In genomic region chr19:55358943-55359908, GRCh38 we compare ENCODE assay signal across 31 cellular contexts. TPM values are rescaled to one million over a fixed set of nuclear protein-coding genes. Genes with fewer than 3 reads are reported as not detected.
DNase-seq lines count a peak whose midpoint lies in the region; ATAC-seq and TF ChIP-seq lines count a peak whose summit lies in the region.
"Had no signal": no experiment of that assay in that cellular context is flagged by ENCODE, and none has a peak within 500 bp of the region (broad histone marks: within the 10 kb centered on the region; RNA-seq: fewer than 3 reads in every experiment).

No MANE protein-coding gene starts in this region.

- intact Hi-C loops in right cardiac atrium (cut with DNase I) (no loop called here), Calu3 (cut with micrococcal nuclease; ENCODE audit: unreplicated experiment) (no loop called here)

- H3K27me3 ChIP-seq in right cardiac atrium (ENCODE audit: control insufficient read depth, insufficient read depth), result no peaks in the 10 kb centered on the region

- CTCF ChIA-PET in HEK293 (lab: Yijun Ruan, JAX) (interaction anchor here (1.2 kb wide), 1 partner anchor 13 kb away, joined by 3 read pairs; no protein-coding TSS in a partner anchor), Calu3 (lab: Charles Lee) (interaction anchor here (0.6 to 0.7 kb wide), 2 partner anchors 57 to 342 kb away, joined by 3 to 5 read pairs; no protein-coding TSS in a partner anchor)

- DNase-seq in COLO668 (lab: John Stamatoyannopoulos, UW; ENCODE audit: unreplicated experiment) (peak; percentile 14), NCI-H524 (lab: John Stamatoyannopoulos, UW) (peak; percentile 73 to 89), dermis blood vessel endothelial cell (peak; percentile 49), right cardiac atrium (no peak), Calu3 (no peak)
- DNase-seq: activated CD4-positive, alpha-beta T cell treated with anti-CD3 and anti-CD28 coated beads, Interleukin-2, amount 10 ng/mL, durations not matched to agents 7 days and 5 days; activated CD8-positive, alpha-beta memory T cell treated with anti-CD3 and anti-CD28 coated beads, Interleukin-2, amount 10 ng/mL, durations not matched to agents 7 days and 5 days; DMS79; effector memory CD4-positive, alpha-beta T cell; islet precursor cell; Karpas-422; mammary epithelial cell; NCI-H1417; NCI-H510A; small intestine; stimulated activated CD4-positive, alpha-beta T cell treated with anti-CD3 and anti-CD28 coated beads, Interleukin-2, amount 100 ng/mL, for 48 hours; stimulated activated naive B cell treated with anti-CD40 and anti-IgM and Interleukin-4, amounts not matched to agents 10 μg/mL and 1 μg/mL and 100 μg/mL, for 72 hours; WERI-Rb-1 had no signal

- no peaks in the 10 kb centered on the region for H3K9me3 Mint-ChIP-seq in Calu3 (ENCODE audit: low read depth, unreplicated experiment)
- H3K9me3 Mint-ChIP-seq: activated CD4-positive, alpha-beta T cell treated with anti-CD3 and anti-CD28 coated beads, Interleukin-2, amount 10 ng/mL, durations not matched to agents 7 days and 5 days; stimulated activated naive B cell treated with anti-CD40 and anti-IgM and Interleukin-4, amounts not matched to agents 10 μg/mL and 1 μg/mL and 100 μg/mL, for 72 hours had no signal

- H3K27ac ChIP-seq in HEK293 (ENCODE audit: extremely low read depth, low read depth, low read length) (no peak overlapping the region), right cardiac atrium (ENCODE audit: low read length) (no peak overlapping the region)
- H3K27ac ChIP-seq: C4-2B, neutrophil, thoracic aorta, WERI-Rb-1 had no signal

- H3K4me1 Mint-ChIP-seq in Calu3 (ENCODE audit: low read depth, unreplicated experiment), result no peaks in the 10 kb centered on the region
- H3K4me1 Mint-ChIP-seq: activated CD4-positive, alpha-beta T cell treated with anti-CD3 and anti-CD28 coated beads, Interleukin-2, amount 10 ng/mL, durations not matched to agents 7 days and 5 days had no signal

- H3K4me3 Mint-ChIP-seq in Calu3 (ENCODE audit: low read depth, unreplicated experiment), result no peak overlapping the region
- H3K4me3 Mint-ChIP-seq: activated CD4-positive, alpha-beta T cell treated with anti-CD3 and anti-CD28 coated beads, Interleukin-2, amount 10 ng/mL, durations not matched to agents 7 days and 5 days; activated CD8-positive, alpha-beta memory T cell treated with anti-CD3 and anti-CD28 coated beads, Interleukin-2, amount 10 ng/mL, durations not matched to agents 7 days and 5 days; stimulated activated naive B cell treated with anti-CD40 and anti-IgM and Interleukin-4, amounts not matched to agents 10 μg/mL and 1 μg/mL and 100 μg/mL, for 72 hours had no signal

- BruUV-seq in Calu3 (replicated peaks; lab: Mats Ljungman, UMichigan), result no TSS peak

- no peak overlapping the region for H3K27ac Mint-ChIP-seq in Calu3 (ENCODE audit: unreplicated experiment)
- H3K27ac Mint-ChIP-seq: activated CD4-positive, alpha-beta T cell treated with anti-CD3 and anti-CD28 coated beads, Interleukin-2, amount 10 ng/mL, durations not matched to agents 7 days and 5 days; activated CD8-positive, alpha-beta memory T cell treated with anti-CD3 and anti-CD28 coated beads, Interleukin-2, amount 10 ng/mL, durations not matched to agents 7 days and 5 days; stimulated activated naive B cell treated with anti-CD40 and anti-IgM and Interleukin-4, amounts not matched to agents 10 μg/mL and 1 μg/mL and 100 μg/mL, for 72 hours had no signal

- 0 out of 2 replicates have a peak, but pooled peaks cover 1% of the 10 kb centered on the region for H3K4me1 ChIP-seq in HEK293 (ENCODE audit: control insufficient read depth, insufficient read depth, low read length)
- H3K4me1 ChIP-seq in right cardiac atrium (ENCODE audit: control insufficient read depth, insufficient read depth, low read length), result no peaks in the 10 kb centered on the region

- POLR2A ChIA-PET in HEK293 (lab: Yijun Ruan, JAX), result interaction anchor here (1.1 to 1.4 kb wide), 2 partner anchors 13 to 20 kb away, joined by 4 to 5 read pairs; partner anchors contain the start of gene KMT5C

- no peak for ATAC-seq in right cardiac atrium
- no peak for ATAC-seq in GM18870 (IDR thresholded peaks at IDR 0.05; ENCODE audit: unreplicated experiment)
- no peak for ATAC-seq in GM21515 (IDR thresholded peaks at IDR 0.05; ENCODE audit: unreplicated experiment)
- ATAC-seq: activated CD8-positive, alpha-beta memory T cell treated with anti-CD3 and anti-CD28 coated beads, Interleukin-2, amount 10 ng/mL, durations not matched to agents 7 days and 5 days; esophagus mucosa; stimulated activated naive B cell treated with anti-CD40 and anti-IgM and Interleukin-4, amounts not matched to agents 10 μg/mL and 1 μg/mL and 100 μg/mL, for 72 hours had no signal

- H3K9me3 ChIP-seq in HEK293 (ENCODE audit: control insufficient read depth, insufficient read depth, low read depth, low read length) (no peaks in the 10 kb centered on the region), right cardiac atrium (ENCODE audit: control insufficient read depth, low read length) (no peaks in the 10 kb centered on the region)
- H3K9me3 ChIP-seq: neutrophil, thoracic aorta had no signal

- 59% methylated on average over 32 of the region's 32 CpGs for WGBS in right cardiac atrium

- peaks cover 6% of the 10 kb centered on the region for H3K36me3 Mint-ChIP-seq in Calu3 (ENCODE audit: insufficient read depth, unreplicated experiment)
- H3K36me3 Mint-ChIP-seq: activated CD8-positive, alpha-beta memory T cell treated with anti-CD3 and anti-CD28 coated beads, Interleukin-2, amount 10 ng/mL, durations not matched to agents 7 days and 5 days had no signal

- TF ChIP-seq CTCF in HEK293 (tag by site-specific recombination; IDR thresholded peaks at IDR 0.05), result no peak
- no peak for TF ChIP-seq CTCF in Calu3 (IDR thresholded peaks at IDR 0.05; ENCODE audit: unreplicated experiment)

- peaks cover 63% of the 10 kb centered on the region for H3K27me3 Mint-ChIP-seq in Calu3 (ENCODE audit: unreplicated experiment)

- no peak overlapping the region for H3K4me3 ChIP-seq in HEK293 (ENCODE audit: low read depth, low read length)
- H3K4me3 ChIP-seq in right cardiac atrium (ENCODE audit: low read length), result no peak overlapping the region
- H3K4me3 ChIP-seq: thoracic aorta had no signal

- H3K36me3 ChIP-seq in HEK293 (ENCODE audit: control insufficient read depth in 2 of 2, insufficient read depth in 1 of 2, low read length in 2 of 2), result no peaks in the 10 kb centered on the region
- H3K36me3 ChIP-seq: neutrophil, thoracic aorta, WERI-Rb-1 had no signal

TF ChIP-seq in HEK293, 187 proteins besides CTCF, POLR2A, EP300 and RAD21:
- TF ChIP-seq SP2 (tag by site-specific recombination; IDR thresholded peaks at IDR 0.05) (peak; percentile 13; the same call in 1 of the 2 replicates), ATF2 (tag by site-specific recombination; IDR thresholded peaks at IDR 0.05; ENCODE audit: low read depth) (no peak)

RNA-seq across cellular contexts. Expression of gene GARIN5B, which starts 3.8 kb away (rescaled TPM):
- total RNA-seq in dermis blood vessel endothelial cell (not detected in 2 replicates), right cardiac atrium (not detected), Calu3 (2022) (not detected in 2 replicates)
- polyA plus RNA-seq in right cardiac atrium, result not detected
- total RNA-seq: activated CD4-positive, alpha-beta T cell treated with anti-CD3 and anti-CD28 coated beads, Interleukin-2, amount 10 ng/mL, durations not matched to agents 7 days and 5 days; activated CD8-positive, alpha-beta memory T cell treated with anti-CD3 and anti-CD28 coated beads, Interleukin-2, amount 10 ng/mL, durations not matched to agents 7 days and 5 days; chondrocyte; esophagus mucosa; frontal cortex; HT1080; mammary epithelial cell; pulmonary artery endothelial cell; RPMI7951; thoracic aorta had no signal
- polyA plus RNA-seq: AG04450, mammary epithelial cell, small intestine had no signal

RNA-seq across cellular contexts. Expression of gene COX6B2, which starts 4.7 kb away (rescaled TPM):
- total RNA-seq in dermis blood vessel endothelial cell, result not detected in 2 replicates
- total RNA-seq in right cardiac atrium, result not detected
- not detected for polyA plus RNA-seq in right cardiac atrium
- 1.4 and 3.4 TPM in 2 replicates for total RNA-seq in Calu3 (2022)
- total RNA-seq: activated CD4-positive, alpha-beta T cell treated with anti-CD3 and anti-CD28 coated beads, Interleukin-2, amount 10 ng/mL, durations not matched to agents 7 days and 5 days; HT1080; pulmonary artery endothelial cell; RPMI7951; thoracic aorta had no signal

RNA-seq across cellular contexts. Expression of gene IL11, which starts 11.0 kb away (rescaled TPM):
- total RNA-seq in dermis blood vessel endothelial cell, result 0.17 TPM in 1 of 2 replicates, not detected in the other
- not detected for total RNA-seq in right cardiac atrium
- polyA plus RNA-seq in right cardiac atrium, result not detected
- total RNA-seq in Calu3 (2022), result 0.97 and 1.3 TPM in 2 replicates

RNA-seq across cellular contexts. Expression of gene TMEM190, which starts 17.4 kb away (rescaled TPM):
- total RNA-seq in dermis blood vessel endothelial cell (not detected in 2 replicates), right cardiac atrium (not detected), Calu3 (2022) (not detected in 2 replicates)
- not detected for polyA plus RNA-seq in right cardiac atrium
- total RNA-seq: activated CD4-positive, alpha-beta T cell treated with anti-CD3 and anti-CD28 coated beads, Interleukin-2, amount 10 ng/mL, durations not matched to agents 7 days and 5 days; activated CD8-positive, alpha-beta memory T cell treated with anti-CD3 and anti-CD28 coated beads, Interleukin-2, amount 10 ng/mL, durations not matched to agents 7 days and 5 days; esophagus mucosa; frontal cortex; HT1080; pulmonary artery endothelial cell; RPMI7951; thoracic aorta had no signal
- polyA plus RNA-seq: mammary epithelial cell had no signal

RNA-seq across cellular contexts. Expression of gene KMT5C, which starts 19.6 kb away (rescaled TPM):
- total RNA-seq in dermis blood vessel endothelial cell, result 6.1 and 6.7 TPM in 2 replicates
- 1 to 10 TPM; 6.7 to 9.8 (median 8.4) TPM for total RNA-seq in right cardiac atrium
- 6.3 TPM for polyA plus RNA-seq in right cardiac atrium
- 16.1 and 23.5 TPM in 2 replicates for total RNA-seq in Calu3 (2022)

Comparison
In these comparisons a context has a peak if more than half of its experiments do, and no peak if none do; other contexts are left out.
1. DNase-seq: peak in COLO668 (single experiment), NCI-H524 (2 of 2) and dermis blood vessel endothelial cell (single experiment); none in right cardiac atrium (0 of 3) and Calu3 (single experiment).